ENCODE assay signal across 8 cellular contexts in genomic region chr17:77332981-77333685, GRCh38.
DNase-seq lines count a peak whose midpoint lies in the region; ATAC-seq and TF ChIP-seq lines count a peak whose summit lies in the region.

No MANE protein-coding gene starts in this region.

- peak; percentile 59 to 73 for ATAC-seq in activated T-cell treated with anti-CD3 and anti-CD28 coated beads, Interleukin-2, amount 50 U/mL, for 4 hours
- ATAC-seq in GM21619 (IDR thresholded peaks at IDR 0.05; ENCODE audit: unreplicated experiment) = no peak
- ATAC-seq in HG02763 (IDR thresholded peaks at IDR 0.05; ENCODE audit: unreplicated experiment) = no peak

- H3K4me3 Mint-ChIP-seq in HFFc6 = peak overlapping the region; percentile 64
- peak overlapping the region; percentile 61 for H3K4me3 Mint-ChIP-seq in activated T-cell treated with anti-CD3 and anti-CD28 coated beads, Interleukin-2, amount 50 U/mL, for 4 hours

- peak; percentile 90 for DNase-seq in A172 (ENCODE audit: low spot score)
- DNase-seq in HFFc6 = peak; percentile 93
- DNase-seq in activated T-cell treated with anti-CD3 and anti-CD28 coated beads, Interleukin-2, amount 50 U/mL, for 4 hours = no peak
- peak; percentile 89 for DNase-seq in iris pigment epithelial cell (ENCODE audit: low read depth)
- no peak for DNase-seq in NCI-H2227 treated with DMSO at 0.1 percent for 48 hours (lab: John Stamatoyannopoulos, UW)
- DNase-seq in NCI-H524 (lab: John Stamatoyannopoulos, UW) = no peak

- peak; percentile 6; the same call in 1 of the 2 replicates for TF ChIP-seq CTCF in HFFc6 (IDR thresholded peaks at IDR 0.05)

- no peaks in the 10 kb centered on the region; the same call in none of the 2 replicates for H3K27me3 Mint-ChIP-seq in HFFc6 (ENCODE audit: insufficient read depth)
- no peaks in the 10 kb centered on the region for H3K27me3 Mint-ChIP-seq in activated T-cell treated with anti-CD3 and anti-CD28 coated beads, Interleukin-2, amount 50 U/mL, for 4 hours (ENCODE audit: low read depth)

- peaks cover 41% of the 10 kb centered on the region for H3K4me1 Mint-ChIP-seq in HFFc6 (ENCODE audit: low read depth)
- H3K4me1 Mint-ChIP-seq in activated T-cell treated with anti-CD3 and anti-CD28 coated beads, Interleukin-2, amount 50 U/mL, for 4 hours (ENCODE audit: low read depth) = peaks cover 39% of the 10 kb centered on the region

- H3K9me3 Mint-ChIP-seq in HFFc6 = peaks cover 33% of the 10 kb centered on the region
- peaks cover 6% of the 10 kb centered on the region for H3K9me3 Mint-ChIP-seq in activated T-cell treated with anti-CD3 and anti-CD28 coated beads, Interleukin-2, amount 50 U/mL, for 4 hours

- H3K36me3 Mint-ChIP-seq in HFFc6 (ENCODE audit: low read depth) = peaks cover 35% of the 10 kb centered on the region
- H3K36me3 Mint-ChIP-seq in activated T-cell treated with anti-CD3 and anti-CD28 coated beads, Interleukin-2, amount 50 U/mL, for 4 hours (ENCODE audit: insufficient read depth) = no peaks in the 10 kb centered on the region

- peak overlapping the region; percentile 90 for H3K27ac Mint-ChIP-seq in HFFc6

Comparison
In these comparisons a context has a peak if more than half of its experiments do, and no peak if none do; other contexts are left out.
1. DNase-seq: peak in A172 (single experiment), HFFc6 (single experiment) and iris pigment epithelial cell (single experiment); none in activated T-cell treated with anti-CD3 and anti-CD28 coated beads, Interleukin-2, amount 50 U/mL, for 4 hours (single experiment), NCI-H2227 treated with DMSO at 0.1 percent for 48 hours (single experiment) and NCI-H524 (0 of 2).
2. ATAC-seq: peak in activated T-cell treated with anti-CD3 and anti-CD28 coated beads, Interleukin-2, amount 50 U/mL, for 4 hours (2 of 2); none in GM21619 (single experiment) and HG02763 (single experiment).